ENCODE assay signal across 1 cellular context in genomic region chr1:207923561-207923960, GRCh38.
TF ChIP-seq lines count a peak whose summit lies in the region.

No MANE protein-coding gene starts in this region.

TF ChIP-seq in K562, 482 proteins besides CTCF, POLR2A, EP300 and RAD21 (continued from another document):
- TF ChIP-seq ETV1 (tag; conservative IDR thresholded peaks at IDR 0.05; ENCODE audit: low read depth) (peak; percentile 41; the same call in 1 of the 2 replicates), MTA2 (IDR thresholded peaks at IDR 0.05; ENCODE audit: low read depth) (peak; percentile 51), CREM (IDR thresholded peaks at IDR 0.05; ENCODE audit: low read depth) (0 out of 2 replicates have a peak, but pooled peaks have one; percentile 29), CREB3 (tag; conservative IDR thresholded peaks at IDR 0.05; ENCODE audit: low read depth) (no peak), CLOCK (CRISPR knock-in tag; IDR thresholded peaks at IDR 0.05; ENCODE audit: borderline replicate concordance) (0 out of 2 replicates have a peak, but pooled peaks have one; percentile 29), PHF21A (IDR thresholded peaks at IDR 0.05; ENCODE audit: borderline replicate concordance, low read depth) (peak; percentile 73; the same call in 1 of the 2 replicates)
TF ChIP-seq in K562: peak in this region for 74.
